In genomic region chr15:58749532-58750337, GRCh38 we compare ENCODE assay signal across 8 cellular contexts.
A peak's percentile ranks its signal among the peaks of the same experiment; 100 is the strongest.
DNase-seq lines count a peak whose midpoint lies in the region; ATAC-seq lines count a peak whose summit lies in the region.

Gene ADAM10, minus strand, starts transcription at chr15:58749707. Its CDS starts 173 bp downstream, at chr15:58749534.

- H3K27ac ChIP-seq in cingulate gyrus (ENCODE audit: low read depth, low read length) (peak within 1 kb of the TSS; percentile 97), layer of hippocampus (ENCODE audit: low read depth, low read length) (peak within 1 kb of the TSS; percentile 96)

- DNase-seq in Ammon's horn (ENCODE audit: low spot score) (peak; percentile 99), GM19238 (ENCODE audit: insufficient read length, low spot score) (peak; percentile 98), NCI-H524 treated with DMSO at 0.1 percent for 48 hours (lab: John Stamatoyannopoulos, UW) (peak; percentile 95)
- DNase-seq in activated CD4-positive, alpha-beta T cell treated with anti-CD3 and anti-CD28 coated beads for 4 hours, result peak; percentile 98
- DNase-seq in stimulated activated CD4-positive, alpha-beta T cell treated with anti-CD3 and anti-CD28 coated beads, Interleukin-1b, Interleukin-23, amount 100 ng/mL, for 4 hours (ENCODE audit: low read depth in 2 of 2), result peak; percentile 97 to 99

- no peaks in the 10 kb centered on the region for H3K27me3 ChIP-seq in layer of hippocampus (ENCODE audit: control insufficient read depth, insufficient read depth, low read length)

- peak; percentile 79 for ATAC-seq in HG03442 (IDR thresholded peaks at IDR 0.05; ENCODE audit: unreplicated experiment)

Comparison
In these comparisons a context has a peak if more than half of its experiments do, and no peak if none do; other contexts are left out.
1. Peak in every context shown above with its lines: DNase-seq, ATAC-seq and H3K27ac ChIP-seq.